9 cellular contexts compared by ENCODE assay signal in genomic region chr6:1603708-1604346, GRCh38. TPM values are rescaled to one million over a fixed set of nuclear protein-coding genes. Genes with fewer than 3 reads are reported as not detected.
A peak's percentile ranks its signal among the peaks of the same experiment; 100 is the strongest.
DNase-seq lines count a peak whose midpoint lies in the region; ATAC-seq and TF ChIP-seq lines count a peak whose summit lies in the region.
"Had no signal": no experiment of that assay in that cellular context is flagged by ENCODE, and none has a peak within 500 bp of the region (broad histone marks: within the 10 kb centered on the region; RNA-seq: fewer than 3 reads in every experiment).

No MANE protein-coding gene starts in this region.

- TF ChIP-seq CTCF in Panc1 (IDR thresholded peaks at IDR 0.05) (no peak), fibroblast of the aortic adventitia (IDR thresholded peaks at IDR 0.05; ENCODE audit: insufficient read depth, low read length) (no peak), ovary (IDR thresholded peaks at IDR 0.05) (no peak), GM13976 (IDR thresholded peaks at IDR 0.05; ENCODE audit: borderline replicate concordance, control extremely low read depth, extremely low read depth, insufficient read depth, missing control alignments) (no peak)

- 50 to 55% (median 51%) methylated on average over 25 to 27 of the region's 27 CpGs for WGBS in ovary, 3 donors

- no peak for TF ChIP-seq POLR2A in ovary (IDR thresholded peaks at IDR 0.05)

- intact Hi-C loops in Panc1 (cut with micrococcal nuclease; ENCODE audit: unreplicated experiment) (loop anchor here (5.0 kb wide), 2 partner anchors 83 to 498 kb away; no protein-coding TSS in a partner anchor), posterior vena cava (cut with DNase I) (loop anchor here (5.0 to 10.0 kb wide), 5 partner anchors 498 to 1031 kb away; no protein-coding TSS in a partner anchor), ovary (cut with DNase I) (loop anchor here (5.0 to 10.0 kb wide), 9 partner anchors 301 to 1161 kb away; partner anchors contain the start of gene WRNIP1 (in 1 of the 4))

- DNase-seq in DMS114 treated with DMSO at 0.1 percent for 48 hours (lab: John Stamatoyannopoulos, UW; ENCODE audit: unreplicated experiment) (peak; percentile 60), Panc1 (ENCODE audit: low read depth, low spot score) (no peak), fibroblast of the aortic adventitia (ENCODE audit: low read depth) (no peak), posterior vena cava (ENCODE audit: low spot score) (peak; percentile 31), T1000 (lab: John Stamatoyannopoulos, UW) (no peak), ovary (no peak), GM13976 (ENCODE audit: low spot score) (no peak), NCI-H2171 treated with DMSO at 0.1 percent for 48 hours (lab: John Stamatoyannopoulos, UW) (no peak)
- DNase-seq: NCI-H2107 had no signal

- BruUV-seq in Panc1 (replicated peaks; lab: Mats Ljungman, UMichigan), result no TSS peak

- peak; percentile 49 for ATAC-seq in Panc1

- H3K4me3 ChIP-seq in Panc1 (ENCODE audit: low read depth in 2 of 2, low read length in 2 of 2) (peak overlapping the region; percentile 37 to 49), fibroblast of the aortic adventitia (ENCODE audit: low read depth, low read length) (peak overlapping the region; percentile 50), ovary (no peak overlapping the region)

- TF ChIP-seq EP300 in ovary (IDR thresholded peaks at IDR 0.05), result no peak

- no peak overlapping the region for H3K27ac ChIP-seq in Panc1 (ENCODE audit: low read length)
- H3K27ac ChIP-seq in ovary, result no peak overlapping the region

- CTCF ChIA-PET in Panc1 (lab: Charles Lee), result no interaction called here

- in situ Hi-C loops in Panc1 (cut with HindIII; ENCODE audit: low pct_unique_long_range_greater_than_20kb, low sequenced_read_pairs), result no loop called here
- in situ Hi-C loops in GM13976 (cut with MboI; ENCODE audit: low sequenced_read_pairs, unreplicated experiment), result loop anchor here (25.0 kb wide), 1 partner anchor 583 kb away; no protein-coding TSS in a partner anchor

- H3K36me3 ChIP-seq in Panc1 (ENCODE audit: control insufficient read depth, insufficient read depth, low read length) (no peaks in the 10 kb centered on the region; the same call in 1 of the 2 replicates), ovary (no peaks in the 10 kb centered on the region)

- H3K4me1 ChIP-seq in Panc1 (ENCODE audit: control insufficient read depth, insufficient read depth, low read length), result peaks cover 5% of the 10 kb centered on the region
- H3K4me1 ChIP-seq in ovary (ENCODE audit: insufficient read depth), result peaks cover 5% of the 10 kb centered on the region

- no peaks in the 10 kb centered on the region for H3K9me3 ChIP-seq in Panc1 (ENCODE audit: control insufficient read depth, insufficient read depth, low read depth, low read length)
- H3K9me3 ChIP-seq in ovary, result no peaks in the 10 kb centered on the region

- H3K27me3 ChIP-seq in Panc1 (ENCODE audit: control insufficient read depth, insufficient read depth, low read length) (peaks cover 3% of the 10 kb centered on the region; the same call in 1 of the 2 replicates), ovary (peaks cover 8% of the 10 kb centered on the region)

- POLR2A ChIA-PET in Panc1 (lab: Charles Lee), result no interaction called here

RNA-seq across cellular contexts. Expression of gene FOXC1, which starts 5.9 kb away (rescaled TPM):
- total RNA-seq in Panc1 (2021; ENCODE audit: unreplicated experiment) (6.7 TPM), fibroblast of the aortic adventitia (ENCODE audit: low replicate concordance) (4.4 and 15.7 TPM in 2 replicates), posterior vena cava (10 to 100 TPM; 27.6 to 33.5 TPM), ovary (10 to 100 TPM in 1 of 7 donors, 1 to 10 TPM in 6; 4.3 to 15.9 (median 5.8) TPM)
- polyA plus RNA-seq in Panc1 (2012; ENCODE audit: insufficient read length), result 3.5 TPM
- polyA plus RNA-seq in ovary, result 10 to 100 TPM in 1 of 2 donors, 1 to 10 TPM in 1; 6.5 to 21.2 TPM

Comparison
In these comparisons a context has a peak if more than half of its experiments do, and no peak if none do; other contexts are left out.
1. DNase-seq: peak in DMS114 treated with DMSO at 0.1 percent for 48 hours (single experiment) and posterior vena cava (single experiment); none in Panc1 (single experiment), fibroblast of the aortic adventitia (single experiment), T1000 (single experiment), ovary (0 of 5), GM13976 (single experiment) and NCI-H2171 treated with DMSO at 0.1 percent for 48 hours (single experiment).